Comparison of ENCODE assay signal across 18 cellular contexts in the genomic region with DNA sequence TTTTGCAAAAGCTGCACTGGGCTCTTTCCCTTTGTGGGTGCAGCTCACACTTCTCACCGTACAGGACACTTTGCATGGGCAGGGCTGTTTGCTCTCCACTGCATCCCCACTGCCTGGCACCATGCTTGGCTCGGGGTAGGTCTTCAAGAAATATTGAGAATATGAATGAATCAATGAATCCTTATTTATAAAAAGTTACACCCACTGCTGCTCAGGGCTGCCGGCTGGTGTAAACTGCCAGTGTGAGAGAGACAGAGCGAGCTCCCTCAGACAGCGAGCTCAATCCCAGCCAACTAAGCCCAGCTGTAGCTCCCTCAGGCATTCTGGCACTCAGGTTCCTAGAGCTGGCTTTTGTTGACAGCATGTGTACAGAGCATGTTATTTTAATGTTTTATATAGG. TPM values are rescaled to one million over a fixed set of nuclear protein-coding genes. Genes with fewer than 3 reads are reported as not detected.
DNase-seq lines count a peak whose midpoint lies in the region; ATAC-seq, FAIRE-seq and TF ChIP-seq lines count a peak whose summit lies in the region.
"Had no signal": no experiment of that assay in that cellular context is flagged by ENCODE, and none has a peak within 500 bp of the region (broad histone marks: within the 10 kb centered on the region; RNA-seq: fewer than 3 reads in every experiment).

No MANE protein-coding gene starts in this region.

- peaks cover 25% of the 10 kb centered on the region for H4K20me1 ChIP-seq in PC-9 (ENCODE audit: insufficient read depth)
- peaks cover 9% of the 10 kb centered on the region for H4K20me1 ChIP-seq in osteoblast (ENCODE audit: insufficient read depth, low read length)

- H2AFZ ChIP-seq in PC-9 (no peak overlapping the region), osteoblast (ENCODE audit: low read length) (no peak overlapping the region)

- peak; percentile 57 for DNase-seq in activated CD4-positive, alpha-beta T cell treated with anti-CD3 and anti-CD28 coated beads, Interleukin-2, amount 10 ng/mL, durations not matched to agents 24 days and 14 days
- DNase-seq in activated CD4-positive, alpha-beta T cell treated with anti-CD3 and anti-CD28 coated beads for 48 hours, result no peak
- DNase-seq in GM10248 (ENCODE audit: extremely low spot score) (peak; percentile 7), PC-9 (no peak), osteoblast (ENCODE audit: insufficient read length, low spot score, missing footprints) (peak; percentile 13), coronary artery (ENCODE audit: low spot score) (no peak), GM19239 (ENCODE audit: insufficient read length, low spot score) (no peak)
- DNase-seq: CD4-positive, alpha-beta T cell; DMS53; MM.1S; NCI-H1092; NCI-H146; NCI-H2029 treated with DMSO at 0.1 percent for 48 hours; NCI-H2171; NCI-H446; NCI-H69 had no signal

- no peaks in the 10 kb centered on the region for H3K27me3 Mint-ChIP-seq in activated CD4-positive, alpha-beta T cell treated with anti-CD3 and anti-CD28 coated beads, Interleukin-2, amount 10 ng/mL, durations not matched to agents 24 days and 14 days
- H3K27me3 Mint-ChIP-seq: CD4-positive, alpha-beta T cell had no signal

- H3K27me3 ChIP-seq in PC-9 (ENCODE audit: insufficient read depth, low read depth) (no peaks in the 10 kb centered on the region), osteoblast (ENCODE audit: insufficient read depth, low read length) (no peaks in the 10 kb centered on the region)

- H3K9me3 ChIP-seq in PC-9 (ENCODE audit: insufficient read depth, low read depth), result no peaks in the 10 kb centered on the region
- no peaks in the 10 kb centered on the region for H3K9me3 ChIP-seq in osteoblast (ENCODE audit: low read depth, low read length)

- CTCF ChIA-PET in GM10248 (lab: Yijun Ruan, JAX), result interaction anchor here (1.0 to 2.4 kb wide), 6 partner anchors 10 to 114 kb away, joined by 3 to 9 read pairs (median 4); a partner anchor contains a TSS
- CTCF ChIA-PET in PC-9 (lab: Charles Lee), result no interaction called here

- POLR2A ChIA-PET in GM10248 (lab: Yijun Ruan, JAX), result interaction anchor here (0.6 to 1.2 kb wide), 2 partner anchors 11 to 16 kb away, joined by 3 read pairs; no protein-coding TSS in a partner anchor
- POLR2A ChIA-PET in PC-9 (lab: Charles Lee; ENCODE audit: unreplicated experiment), result interaction anchor here (0.5 kb wide), 1 partner anchor 63 kb away, joined by 12 read pairs; no protein-coding TSS in a partner anchor

- TF ChIP-seq CTCF in GM10248 (IDR thresholded peaks at IDR 0.05; ENCODE audit: control extremely low read depth, extremely low read depth, low read depth, missing control alignments) (no peak), PC-9 (conservative IDR thresholded peaks at IDR 0.05) (no peak), osteoblast (IDR thresholded peaks at IDR 0.05; ENCODE audit: extremely low read depth, low read depth, low read length) (no peak), coronary artery (IDR thresholded peaks at IDR 0.05) (no peak)

- intact Hi-C loops in activated CD4-positive, alpha-beta T cell treated with anti-CD3 and anti-CD28 coated beads, Interleukin-2, amount 10 ng/mL, durations not matched to agents 24 days and 14 days (cut with micrococcal nuclease), result no loop called here
- intact Hi-C loops in PC-9 (cut with micrococcal nuclease; ENCODE audit: unreplicated experiment), result no loop called here

- no TSS peak for BruUV-seq in PC-9 (replicated peaks; lab: Mats Ljungman, UMichigan)

- H3K9me3 Mint-ChIP-seq in activated CD4-positive, alpha-beta T cell treated with anti-CD3 and anti-CD28 coated beads, Interleukin-2, amount 10 ng/mL, durations not matched to agents 24 days and 14 days, result no peaks in the 10 kb centered on the region

- no peaks in the 10 kb centered on the region for H3K9me2 ChIP-seq in PC-9 (ENCODE audit: insufficient read depth)

- ATAC-seq in HG02840 (IDR thresholded peaks at IDR 0.05; ENCODE audit: low FRiP score, unreplicated experiment), result no peak

- no peak for FAIRE-seq in GM19239 (lab: Jason Lieb, UNC)
- FAIRE-seq: GM12892 had no signal

- H3K36me3 ChIP-seq in PC-9 (ENCODE audit: low read depth), result no peaks in the 10 kb centered on the region; the same call in 1 of the 2 replicates
- H3K36me3 ChIP-seq in osteoblast (ENCODE audit: insufficient read depth, low read length), result no peaks in the 10 kb centered on the region

- H3K4me1 Mint-ChIP-seq in activated CD4-positive, alpha-beta T cell treated with anti-CD3 and anti-CD28 coated beads, Interleukin-2, amount 10 ng/mL, durations not matched to agents 24 days and 14 days, result peaks cover 40% of the 10 kb centered on the region

- no peak overlapping the region for H3K27ac Mint-ChIP-seq in activated CD4-positive, alpha-beta T cell treated with anti-CD3 and anti-CD28 coated beads, Interleukin-2, amount 10 ng/mL, durations not matched to agents 24 days and 14 days
- H3K27ac Mint-ChIP-seq: CD4-positive, alpha-beta T cell had no signal

- peaks cover 58% of the 10 kb centered on the region for H3K36me3 Mint-ChIP-seq in activated CD4-positive, alpha-beta T cell treated with anti-CD3 and anti-CD28 coated beads, Interleukin-2, amount 10 ng/mL, durations not matched to agents 24 days and 14 days (ENCODE audit: low read depth)

- no peak overlapping the region for H3K27ac ChIP-seq in PC-9
- H3K27ac ChIP-seq in osteoblast (ENCODE audit: low read depth, low read length), result no peak overlapping the region
- no peak overlapping the region for H3K27ac ChIP-seq in coronary artery

- peaks cover 38% of the 10 kb centered on the region for H3K4me1 ChIP-seq in PC-9 (replicated peaks; ENCODE audit: insufficient read depth)
- peaks cover 22% of the 10 kb centered on the region for H3K4me1 ChIP-seq in osteoblast (ENCODE audit: insufficient read depth, low read length)

- H3K4me3 ChIP-seq in PC-9, result no peak overlapping the region
- no peak overlapping the region for H3K4me3 ChIP-seq in osteoblast (ENCODE audit: insufficient read depth, low read length)
- H3K4me3 ChIP-seq in coronary artery, result no peak overlapping the region

- H3K4me3 Mint-ChIP-seq in activated CD4-positive, alpha-beta T cell treated with anti-CD3 and anti-CD28 coated beads, Interleukin-2, amount 10 ng/mL, durations not matched to agents 24 days and 14 days, result no peak overlapping the region

- H3F3A ChIP-seq in PC-9 (ENCODE audit: insufficient read depth, low read depth), result no peaks in the 10 kb centered on the region; the same call in 1 of the 2 replicates

- H3K79me2 ChIP-seq in PC-9 (ENCODE audit: low read depth) (peaks cover 52% of the 10 kb centered on the region), osteoblast (ENCODE audit: insufficient read depth, low read length) (peaks cover 19% of the 10 kb centered on the region)

- H3K4me2 ChIP-seq in PC-9 (peak overlapping the region; percentile 83; the same call in 1 of the 2 replicates), osteoblast (ENCODE audit: insufficient read depth, low read length) (no peak overlapping the region)

RNA-seq across cellular contexts. Expression of a gene that starts 3.4 kb away (rescaled TPM):
- 44.3 and 45.8 TPM in 2 replicates for total RNA-seq in activated CD4-positive, alpha-beta T cell treated with anti-CD3 and anti-CD28 coated beads, Interleukin-2, amount 10 ng/mL, durations not matched to agents 24 days and 14 days
- total RNA-seq in PC-9 (2021) (23.5 and 30.3 TPM in 2 replicates), osteoblast (42.1 and 46.7 TPM in 2 replicates)

RNA-seq across cellular contexts. Expression of a gene that starts 32.9 kb away (rescaled TPM):
- total RNA-seq in activated CD4-positive, alpha-beta T cell treated with anti-CD3 and anti-CD28 coated beads, Interleukin-2, amount 10 ng/mL, durations not matched to agents 24 days and 14 days, result 72.1 and 80.0 TPM in 2 replicates
- 74.2 and 86.6 TPM in 2 replicates for total RNA-seq in PC-9 (2021)
- 48.5 and 48.6 TPM in 2 replicates for total RNA-seq in osteoblast

Comparison
In these comparisons a context has a peak if more than half of its experiments do, and no peak if none do; other contexts are left out.
1. DNase-seq: peak in activated CD4-positive, alpha-beta T cell treated with anti-CD3 and anti-CD28 coated beads, Interleukin-2, amount 10 ng/mL, durations not matched to agents 24 days and 14 days (single experiment), GM10248 (single experiment) and osteoblast (single experiment); none in activated CD4-positive, alpha-beta T cell treated with anti-CD3 and anti-CD28 coated beads for 48 hours (single experiment), PC-9 (0 of 2), coronary artery (single experiment) and GM19239 (single experiment).